1 cellular context compared by ENCODE assay signal in the genomic region with DNA sequence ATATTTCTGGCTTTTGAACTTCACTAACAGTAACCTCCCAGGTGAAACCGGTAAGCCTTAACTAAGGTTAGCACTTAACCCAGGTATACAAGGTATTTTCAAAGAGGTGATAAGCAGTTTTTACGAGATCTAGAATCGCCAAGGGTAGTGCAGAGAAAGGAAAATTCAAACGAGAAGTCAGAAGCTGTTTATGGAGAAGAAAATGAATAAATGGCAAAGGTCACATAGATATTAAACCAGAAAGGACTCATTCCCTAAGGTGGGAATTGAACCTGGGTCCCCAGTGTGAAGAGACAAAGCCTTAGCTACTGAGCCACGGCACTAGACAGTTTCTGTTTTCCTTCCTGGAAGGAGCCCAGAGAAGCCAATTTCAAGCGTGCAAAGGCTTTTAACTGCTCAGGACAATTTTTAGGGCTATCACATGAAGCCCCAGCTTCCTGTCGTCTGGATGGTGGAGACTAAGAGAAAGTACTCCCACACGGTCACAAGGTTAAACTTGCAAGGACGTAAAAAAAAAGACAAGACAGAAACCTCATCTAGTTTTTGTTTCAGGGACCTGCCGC.
TF ChIP-seq lines count a peak whose summit lies in the region.

No MANE protein-coding gene starts in this region.

TF ChIP-seq in K562, 482 proteins besides CTCF, POLR2A, EP300 and RAD21 (continued from another document and continues in another):
- no peak for TF ChIP-seq ZNF696 (CRISPR knock-in tag; conservative IDR thresholded peaks at IDR 0.05)
- TF ChIP-seq ZNF282 (CRISPR knock-in tag; IDR thresholded peaks at IDR 0.05), result no peak
- TF ChIP-seq NCOR1 (IDR thresholded peaks at IDR 0.05), result no peak
- TF ChIP-seq NKRF (IDR thresholded peaks at IDR 0.05; ENCODE audit: borderline replicate concordance), result no peak
- TF ChIP-seq TCF7L2 (IDR thresholded peaks at IDR 0.05; ENCODE audit: low read depth, low read length), result no peak
- no peak for TF ChIP-seq TEAD1 (CRISPR knock-in tag; IDR thresholded peaks at IDR 0.05)
- TF ChIP-seq, protein P1, sequence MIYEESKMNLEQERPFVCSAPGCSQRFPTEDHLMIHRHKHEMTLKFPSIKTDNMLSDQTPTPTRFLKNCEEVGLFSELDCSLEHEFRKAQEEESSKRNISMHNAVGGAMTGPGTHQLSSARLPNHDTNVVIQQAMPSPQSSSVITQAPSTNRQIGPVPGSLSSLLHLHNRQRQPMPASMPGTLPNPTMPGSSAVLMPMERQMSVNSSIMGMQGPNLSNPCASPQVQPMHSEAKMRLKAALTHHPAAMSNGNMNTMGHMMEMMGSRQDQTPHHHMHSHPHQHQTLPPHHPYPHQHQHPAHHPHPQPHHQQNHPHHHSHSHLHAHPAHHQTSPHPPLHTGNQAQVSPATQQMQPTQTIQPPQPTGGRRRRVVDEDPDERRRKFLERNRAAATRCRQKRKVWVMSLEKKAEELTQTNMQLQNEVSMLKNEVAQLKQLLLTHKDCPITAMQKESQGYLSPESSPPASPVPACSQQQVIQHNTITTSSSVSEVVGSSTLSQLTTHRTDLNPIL (CRISPR knock-in tag; IDR thresholded peaks at IDR 0.05), result no peak
- no peak for TF ChIP-seq SIN3B (IDR thresholded peaks at IDR 0.05; ENCODE audit: low read depth)
- no peak for TF ChIP-seq ZNF146 (CRISPR knock-in tag; IDR thresholded peaks at IDR 0.05; ENCODE audit: unreplicated experiment)
- 0 out of 2 replicates have a peak, but pooled peaks have one; percentile 12 for TF ChIP-seq RAD51 (IDR thresholded peaks at IDR 0.05; ENCODE audit: borderline replicate concordance, low read depth)
- TF ChIP-seq, protein P2, sequence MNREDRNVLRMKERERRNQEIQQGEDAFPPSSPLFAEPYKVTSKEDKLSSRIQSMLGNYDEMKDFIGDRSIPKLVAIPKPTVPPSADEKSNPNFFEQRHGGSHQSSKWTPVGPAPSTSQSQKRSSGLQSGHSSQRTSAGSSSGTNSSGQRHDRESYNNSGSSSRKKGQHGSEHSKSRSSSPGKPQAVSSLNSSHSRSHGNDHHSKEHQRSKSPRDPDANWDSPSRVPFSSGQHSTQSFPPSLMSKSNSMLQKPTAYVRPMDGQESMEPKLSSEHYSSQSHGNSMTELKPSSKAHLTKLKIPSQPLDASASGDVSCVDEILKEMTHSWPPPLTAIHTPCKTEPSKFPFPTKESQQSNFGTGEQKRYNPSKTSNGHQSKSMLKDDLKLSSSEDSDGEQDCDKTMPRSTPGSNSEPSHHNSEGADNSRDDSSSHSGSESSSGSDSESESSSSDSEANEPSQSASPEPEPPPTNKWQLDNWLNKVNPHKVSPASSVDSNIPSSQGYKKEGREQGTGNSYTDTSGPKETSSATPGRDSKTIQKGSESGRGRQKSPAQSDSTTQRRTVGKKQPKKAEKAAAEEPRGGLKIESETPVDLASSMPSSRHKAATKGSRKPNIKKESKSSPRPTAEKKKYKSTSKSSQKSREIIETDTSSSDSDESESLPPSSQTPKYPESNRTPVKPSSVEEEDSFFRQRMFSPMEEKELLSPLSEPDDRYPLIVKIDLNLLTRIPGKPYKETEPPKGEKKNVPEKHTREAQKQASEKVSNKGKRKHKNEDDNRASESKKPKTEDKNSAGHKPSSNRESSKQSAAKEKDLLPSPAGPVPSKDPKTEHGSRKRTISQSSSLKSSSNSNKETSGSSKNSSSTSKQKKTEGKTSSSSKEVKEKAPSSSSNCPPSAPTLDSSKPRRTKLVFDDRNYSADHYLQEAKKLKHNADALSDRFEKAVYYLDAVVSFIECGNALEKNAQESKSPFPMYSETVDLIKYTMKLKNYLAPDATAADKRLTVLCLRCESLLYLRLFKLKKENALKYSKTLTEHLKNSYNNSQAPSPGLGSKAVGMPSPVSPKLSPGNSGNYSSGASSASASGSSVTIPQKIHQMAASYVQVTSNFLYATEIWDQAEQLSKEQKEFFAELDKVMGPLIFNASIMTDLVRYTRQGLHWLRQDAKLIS (CRISPR knock-in tag; IDR thresholded peaks at IDR 0.05), result no peak
- no peak for TF ChIP-seq CBX2 (IDR thresholded peaks at IDR 0.05; ENCODE audit: insufficient read depth, low read length, poor library complexity, severe bottlenecking)
- peak; percentile 17; the same call in 1 of the 2 replicates for TF ChIP-seq FOXM1 (IDR thresholded peaks at IDR 0.05; ENCODE audit: low read depth)
- TF ChIP-seq FOXM1 (CRISPR knock-in tag; IDR thresholded peaks at IDR 0.05; ENCODE audit: low read depth), result no peak
- no peak for TF ChIP-seq HSF4 (CRISPR knock-in tag; IDR thresholded peaks at IDR 0.05; ENCODE audit: borderline replicate concordance)
- no peak for TF ChIP-seq OTX1 (CRISPR knock-in tag; IDR thresholded peaks at IDR 0.05)
- TF ChIP-seq CXXC5 (CRISPR knock-in tag; IDR thresholded peaks at IDR 0.05), result 0 out of 2 replicates have a peak, but pooled peaks have one; percentile 23
- no peak for TF ChIP-seq FOXA3 (CRISPR knock-in tag; conservative IDR thresholded peaks at IDR 0.05 in 1 of 2, IDR thresholded peaks at IDR 0.05 in 1 of 2)
- TF ChIP-seq ZNF280A (IDR thresholded peaks at IDR 0.05; ENCODE audit: low read depth, partially characterized antibody), result no peak
- TF ChIP-seq, protein P3, sequence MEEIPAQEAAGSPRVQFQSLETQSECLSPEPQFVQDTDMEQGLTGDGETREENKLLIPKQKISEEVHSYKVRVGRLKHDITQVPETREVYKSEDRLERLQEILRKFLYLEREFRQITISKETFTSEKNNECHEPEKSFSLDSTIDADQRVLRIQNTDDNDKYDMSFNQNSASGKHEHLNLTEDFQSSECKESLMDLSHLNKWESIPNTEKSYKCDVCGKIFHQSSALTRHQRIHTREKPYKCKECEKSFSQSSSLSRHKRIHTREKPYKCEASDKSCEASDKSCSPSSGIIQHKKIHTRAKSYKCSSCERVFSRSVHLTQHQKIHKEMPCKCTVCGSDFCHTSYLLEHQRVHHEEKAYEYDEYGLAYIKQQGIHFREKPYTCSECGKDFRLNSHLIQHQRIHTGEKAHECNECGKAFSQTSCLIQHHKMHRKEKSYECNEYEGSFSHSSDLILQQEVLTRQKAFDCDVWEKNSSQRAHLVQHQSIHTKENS (CRISPR knock-in tag; IDR thresholded peaks at IDR 0.05), result no peak
- TF ChIP-seq HMG20A (CRISPR knock-in tag; conservative IDR thresholded peaks at IDR 0.05), result no peak
- no peak for TF ChIP-seq SRSF9 (IDR thresholded peaks at IDR 0.05; ENCODE audit: borderline replicate concordance, low read depth, low read length)
- TF ChIP-seq, protein P4, sequence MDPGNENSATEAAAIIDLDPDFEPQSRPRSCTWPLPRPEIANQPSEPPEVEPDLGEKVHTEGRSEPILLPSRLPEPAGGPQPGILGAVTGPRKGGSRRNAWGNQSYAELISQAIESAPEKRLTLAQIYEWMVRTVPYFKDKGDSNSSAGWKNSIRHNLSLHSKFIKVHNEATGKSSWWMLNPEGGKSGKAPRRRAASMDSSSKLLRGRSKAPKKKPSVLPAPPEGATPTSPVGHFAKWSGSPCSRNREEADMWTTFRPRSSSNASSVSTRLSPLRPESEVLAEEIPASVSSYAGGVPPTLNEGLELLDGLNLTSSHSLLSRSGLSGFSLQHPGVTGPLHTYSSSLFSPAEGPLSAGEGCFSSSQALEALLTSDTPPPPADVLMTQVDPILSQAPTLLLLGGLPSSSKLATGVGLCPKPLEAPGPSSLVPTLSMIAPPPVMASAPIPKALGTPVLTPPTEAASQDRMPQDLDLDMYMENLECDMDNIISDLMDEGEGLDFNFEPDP (CRISPR knock-in tag; IDR thresholded peaks at IDR 0.05), result no peak
- no peak for TF ChIP-seq USF2 (CRISPR knock-in tag; IDR thresholded peaks at IDR 0.05)
- TF ChIP-seq ZNF507 (tag; conservative IDR thresholded peaks at IDR 0.05), result no peak
- TF ChIP-seq ZNF561 (CRISPR knock-in tag; conservative IDR thresholded peaks at IDR 0.05), result no peak
- no peak for TF ChIP-seq GABPB1 (CRISPR knock-in tag; IDR thresholded peaks at IDR 0.05)
- no peak for TF ChIP-seq ILK (tag; IDR thresholded peaks at IDR 0.05; ENCODE audit: borderline replicate concordance, low read depth)
- no peak for TF ChIP-seq ZNF436 (CRISPR knock-in tag; IDR thresholded peaks at IDR 0.05)
- no peak for TF ChIP-seq ZNF668 (CRISPR knock-in tag; IDR thresholded peaks at IDR 0.05)
- TF ChIP-seq ZNF79 (CRISPR knock-in tag; IDR thresholded peaks at IDR 0.05; ENCODE audit: low read depth), result no peak
- no peak for TF ChIP-seq SUPT5H (IDR thresholded peaks at IDR 0.05)
- no peak for TF ChIP-seq CEBPG (CRISPR knock-in tag; IDR thresholded peaks at IDR 0.05)
- TF ChIP-seq CEBPG (tag; conservative IDR thresholded peaks at IDR 0.05 in 1 of 2, IDR thresholded peaks at IDR 0.05 in 1 of 2), result no peak
- TF ChIP-seq RREB1 (CRISPR knock-in tag; IDR thresholded peaks at IDR 0.05), result no peak
- no peak for TF ChIP-seq NR2C2 (CRISPR knock-in tag; IDR thresholded peaks at IDR 0.05)
- peak; percentile 42; the same call in 1 of the 2 replicates for TF ChIP-seq NR2C2 (tag; IDR thresholded peaks at IDR 0.05)
- TF ChIP-seq, protein P5, sequence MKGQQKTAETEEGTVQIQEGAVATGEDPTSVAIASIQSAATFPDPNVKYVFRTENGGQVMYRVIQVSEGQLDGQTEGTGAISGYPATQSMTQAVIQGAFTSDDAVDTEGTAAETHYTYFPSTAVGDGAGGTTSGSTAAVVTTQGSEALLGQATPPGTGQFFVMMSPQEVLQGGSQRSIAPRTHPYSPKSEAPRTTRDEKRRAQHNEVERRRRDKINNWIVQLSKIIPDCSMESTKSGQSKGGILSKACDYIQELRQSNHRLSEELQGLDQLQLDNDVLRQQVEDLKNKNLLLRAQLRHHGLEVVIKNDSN (CRISPR knock-in tag; IDR thresholded peaks at IDR 0.05), result no peak
- TF ChIP-seq YBX1 (IDR thresholded peaks at IDR 0.05), result no peak
- TF ChIP-seq STAG1 (CRISPR knock-in tag; IDR thresholded peaks at IDR 0.05; ENCODE audit: borderline replicate concordance), result no peak
